In genomic region chr1:43388613-43389012, GRCh38 we compare ENCODE assay signal across 8 cellular contexts. TPM values are rescaled to one million over a fixed set of nuclear protein-coding genes. Genes with fewer than 3 reads are reported as not detected.
DNase-seq lines count a peak whose midpoint lies in the region; FAIRE-seq and TF ChIP-seq lines count a peak whose summit lies in the region.

No MANE protein-coding gene starts in this region.

- H3K4me1 Mint-ChIP-seq in progenitor cell of endocrine pancreas (ENCODE audit: low read depth) = peaks cover 19% of the 10 kb centered on the region

- TF ChIP-seq CTCF in PC-9 (conservative IDR thresholded peaks at IDR 0.05) = no peak
- TF ChIP-seq CTCF in epithelial cell of proximal tubule (conservative IDR thresholded peaks at IDR 0.05; ENCODE audit: low read depth, low read length) = no peak
- no peak for TF ChIP-seq CTCF in progenitor cell of endocrine pancreas (IDR thresholded peaks at IDR 0.05; ENCODE audit: unreplicated experiment)

- H3K27ac ChIP-seq in PC-9 = peak overlapping the region; percentile 82

- H3K9me2 ChIP-seq in PC-9 (ENCODE audit: insufficient read depth) = no peaks in the 10 kb centered on the region

- POLR2A ChIA-PET in PC-9 (lab: Charles Lee; ENCODE audit: unreplicated experiment) = interaction anchor here (0.6 kb wide), 1 partner anchor 93 kb away, joined by 3 read pairs; no protein-coding TSS in a partner anchor

- DNase-seq in PC-9 (no peak), epithelial cell of proximal tubule (ENCODE audit: low read depth) (no peak), progenitor cell of endocrine pancreas (ENCODE audit: low spot score, unreplicated experiment) (no peak), HTR-8/SVneo (ENCODE audit: insufficient read length, low spot score) (no peak), GDM1 (lab: John Stamatoyannopoulos, UW) (no peak), DMS79 treated with DMSO at 0.1 percent for 48 hours (lab: John Stamatoyannopoulos, UW) (no peak)
- no peak for DNase-seq in stimulated activated CD4-positive, alpha-beta T cell treated with anti-CD3 and anti-CD28 coated beads, Interleukin-12 subunit alpha, Interleukin-12 subunit beta, amount 100 ng/mL, for 4 hours

- peaks cover 5% of the 10 kb centered on the region; the same call in 1 of the 2 replicates for H3K4me1 ChIP-seq in ES-I3 (ENCODE audit: insufficient read depth, low read length)
- H3K4me1 ChIP-seq in PC-9 (replicated peaks; ENCODE audit: insufficient read depth) = peaks cover 22% of the 10 kb centered on the region

- BruUV-seq in PC-9 (replicated peaks; lab: Mats Ljungman, UMichigan) = no TSS peak

- peak overlapping the region; percentile 99 for H3K4me3 Mint-ChIP-seq in progenitor cell of endocrine pancreas (ENCODE audit: low read depth)

- intact Hi-C loops in PC-9 (cut with micrococcal nuclease; ENCODE audit: unreplicated experiment) = loop anchor here (2.0 kb wide), 2 partner anchors 22 to 30 kb away; partner anchors contain the start of gene CDC20

- peak overlapping the region; percentile 93 for H3K4me2 ChIP-seq in PC-9

- peaks cover 55% of the 10 kb centered on the region for H3K79me2 ChIP-seq in PC-9 (ENCODE audit: low read depth)

- no peak for FAIRE-seq in HTR-8/SVneo (lab: Jason Lieb, UNC)

- CTCF ChIA-PET in PC-9 (lab: Charles Lee) = no interaction called here

- H4K20me1 ChIP-seq in PC-9 (ENCODE audit: insufficient read depth) = 0 out of 2 replicates have a peak, but pooled peaks cover 5% of the 10 kb centered on the region

- H3K9ac ChIP-seq in ES-I3 (ENCODE audit: low read depth, low read length) = peak overlapping the region; percentile 89; the same call in 1 of the 2 replicates

- H3K36me3 Mint-ChIP-seq in progenitor cell of endocrine pancreas (ENCODE audit: insufficient read depth) = peaks cover 7% of the 10 kb centered on the region

- peak overlapping the region; percentile 80 for H3K4me3 ChIP-seq in PC-9
- H3K4me3 ChIP-seq in epithelial cell of proximal tubule (ENCODE audit: low read depth, low read length) = peak overlapping the region; percentile 83

- H3F3A ChIP-seq in PC-9 (ENCODE audit: insufficient read depth, low read depth) = peaks cover 25% of the 10 kb centered on the region; the same call in 1 of the 2 replicates

- no peak overlapping the region for H2AFZ ChIP-seq in PC-9

- H3K27ac Mint-ChIP-seq in progenitor cell of endocrine pancreas = peak overlapping the region; percentile 99

- H3K36me3 ChIP-seq in ES-I3 (ENCODE audit: insufficient read depth, low read length) (peaks cover 32% of the 10 kb centered on the region), PC-9 (ENCODE audit: low read depth) (peaks cover 28% of the 10 kb centered on the region; the same call in 1 of the 2 replicates)

- no peaks in the 10 kb centered on the region for H3K27me3 Mint-ChIP-seq in progenitor cell of endocrine pancreas

- no peaks in the 10 kb centered on the region for H3K27me3 ChIP-seq in PC-9 (ENCODE audit: insufficient read depth, low read depth)

- H3K9me3 ChIP-seq in ES-I3 (ENCODE audit: control insufficient read depth, insufficient read depth, low read length) (no peaks in the 10 kb centered on the region), PC-9 (ENCODE audit: insufficient read depth, low read depth) (no peaks in the 10 kb centered on the region)

- H3K9me3 Mint-ChIP-seq in progenitor cell of endocrine pancreas (ENCODE audit: low read depth) = no peaks in the 10 kb centered on the region

RNA-seq across cellular contexts. Expression of gene MED8, which starts 1.0 kb away (rescaled TPM):
- 54.8 and 56.0 TPM in 2 replicates for total RNA-seq in PC-9 (2021)
- total RNA-seq in epithelial cell of proximal tubule = 25.2 and 41.7 TPM in 2 replicates
- total RNA-seq in progenitor cell of endocrine pancreas = 30.2 and 30.4 TPM in 2 replicates

RNA-seq across cellular contexts. Expression of gene SZT2, which starts 1.1 kb away (rescaled TPM):
- total RNA-seq in PC-9 (2021) (71.6 and 76.1 TPM in 2 replicates), epithelial cell of proximal tubule (7.7 and 10.6 TPM in 2 replicates), progenitor cell of endocrine pancreas (75.4 and 75.7 TPM in 2 replicates)

RNA-seq across cellular contexts. Expression of gene ELOVL1, which starts 20.8 kb away (rescaled TPM):
- total RNA-seq in PC-9 (2021) (131 TPM in 2 replicates), epithelial cell of proximal tubule (100 and 143 TPM in 2 replicates), progenitor cell of endocrine pancreas (46.0 and 50.8 TPM in 2 replicates)

RNA-seq across cellular contexts. Expression of gene CDC20, which starts 29.8 kb away (rescaled TPM):
- total RNA-seq in PC-9 (2021) (180 and 229 TPM in 2 replicates), epithelial cell of proximal tubule (166 and 308 TPM in 2 replicates), progenitor cell of endocrine pancreas (49.4 and 50.9 TPM in 2 replicates)

RNA-seq across cellular contexts. Expression of gene MPL, which starts 51.0 kb away (rescaled TPM):
- total RNA-seq in PC-9 (2021) = 0.76 and 1.6 TPM in 2 replicates
- total RNA-seq in epithelial cell of proximal tubule = not detected in 2 replicates
- 0.31 TPM in 1 of 2 replicates, not detected in the other for total RNA-seq in progenitor cell of endocrine pancreas
